In genomic region chr22:32475428-32476010, GRCh38 we compare ENCODE assay signal across 8 cellular contexts. TPM values are rescaled to one million over a fixed set of nuclear protein-coding genes. Genes with fewer than 3 reads are reported as not detected.
DNase-seq lines count a peak whose midpoint lies in the region; ATAC-seq and TF ChIP-seq lines count a peak whose summit lies in the region.

No MANE protein-coding gene starts in this region.

- peak overlapping the region; percentile 15 for H2AFZ ChIP-seq in ACC112 (ENCODE audit: low read length, unreplicated experiment)

- H3K4me1 ChIP-seq in ACC112 (ENCODE audit: control insufficient read depth, insufficient read depth, low read length, unreplicated experiment) (peaks cover 5% of the 10 kb centered on the region), muscle layer of duodenum (ENCODE audit: control insufficient read depth in 1 of 2, insufficient read depth in 2 of 2, low read length in 2 of 2) (peaks cover 7 to 30% of the 10 kb centered on the region in 2 donors), tibial nerve (peaks cover 0 to 42% (median 21%) of the 10 kb centered on the region in 4 donors)

- no peak for TF ChIP-seq POLR2A in tibial nerve (IDR thresholded peaks at IDR 0.05)

- TF ChIP-seq EP300 in tibial nerve (IDR thresholded peaks at IDR 0.05), result peak in 1 of 2 donors; percentile 4

- H3K4me3 ChIP-seq in ACC112 (ENCODE audit: low read depth, low read length) (peak overlapping the region; percentile 92), GM12875 (ENCODE audit: low read depth, low read length) (peak overlapping the region; percentile 87), epithelial cell of proximal tubule (ENCODE audit: low read depth, low read length) (peak overlapping the region; percentile 84), muscle layer of duodenum (ENCODE audit: low read depth in 1 of 2, low read length in 2 of 2) (peak overlapping the region; percentile 84 to 87), tibial nerve (peak overlapping the region; percentile 67 to 99 (median 73))

- no peaks in the 10 kb centered on the region for H3K9me3 ChIP-seq in muscle layer of duodenum (ENCODE audit: control insufficient read depth in 1 of 2, low read length in 2 of 2)
- no peaks in the 10 kb centered on the region for H3K9me3 ChIP-seq in tibial nerve

- DNase-seq in epithelial cell of proximal tubule (ENCODE audit: low read depth), result peak; percentile 27
- DNase-seq in tibial nerve (ENCODE audit: low spot score in 2 of 2), result no peak

- H3K27me3 ChIP-seq in ACC112 (ENCODE audit: insufficient read depth, low read length) (no peaks in the 10 kb centered on the region), muscle layer of duodenum (ENCODE audit: low read depth, low read length) (no peaks in the 10 kb centered on the region), tibial nerve (no peaks in the 10 kb centered on the region)

- ATAC-seq in HG03135 (IDR thresholded peaks at IDR 0.05; ENCODE audit: unreplicated experiment), result peak; percentile 23
- ATAC-seq in HG03039 (IDR thresholded peaks at IDR 0.05; ENCODE audit: unreplicated experiment), result no peak

- TF ChIP-seq CTCF in GM12875 (IDR thresholded peaks at IDR 0.05; ENCODE audit: borderline replicate concordance, insufficient read depth, low read depth, low read length) (no peak), VCaP (conservative IDR thresholded peaks at IDR 0.05) (no peak), epithelial cell of proximal tubule (conservative IDR thresholded peaks at IDR 0.05; ENCODE audit: low read depth, low read length) (no peak), tibial nerve (IDR thresholded peaks at IDR 0.05) (no peak)

- 0 to 1% methylated on average over 19 of the region's 19 CpGs for WGBS in tibial nerve, 2 donors

- peaks cover 56% of the 10 kb centered on the region for H3K79me2 ChIP-seq in ACC112 (ENCODE audit: control insufficient read depth, insufficient read depth, low read length, unreplicated experiment)

- no peaks in the 10 kb centered on the region for H3K36me3 ChIP-seq in ACC112 (ENCODE audit: insufficient read depth, low read length)
- H3K36me3 ChIP-seq in muscle layer of duodenum (ENCODE audit: control insufficient read depth in 1 of 2, insufficient read depth in 2 of 2, low read length in 2 of 2), result peaks cover 6 to 7% of the 10 kb centered on the region in 2 donors
- H3K36me3 ChIP-seq in tibial nerve, result peaks cover 0 to 13% (median 0%) of the 10 kb centered on the region in 3 donors

- peak overlapping the region; percentile 88 for H3K27ac ChIP-seq in ACC112 (ENCODE audit: low read depth, low read length)
- H3K27ac ChIP-seq in VCaP, result peak overlapping the region; percentile 94
- peak overlapping the region; percentile 90 for H3K27ac ChIP-seq in muscle layer of duodenum (ENCODE audit: low read length)
- H3K27ac ChIP-seq in tibial nerve, result peak overlapping the region; percentile 92 to 100 (median 96)

RNA-seq across cellular contexts. Expression of gene FBXO7, which starts 0.9 kb away (rescaled TPM):
- total RNA-seq in epithelial cell of proximal tubule, result 89.7 and 91.0 TPM in 2 replicates
- 100 to 1,000 TPM in 1 of 4 donors, 10 to 100 TPM in 3; 86.1 to 108 (median 92.9) TPM for total RNA-seq in tibial nerve

RNA-seq across cellular contexts. Expression of gene BPIFC, which starts 11.3 kb away (rescaled TPM):
- not detected in 2 replicates for total RNA-seq in epithelial cell of proximal tubule
- total RNA-seq in tibial nerve, result not detected
